ENCODE assay signal across 18 cellular contexts in the genomic region with DNA sequence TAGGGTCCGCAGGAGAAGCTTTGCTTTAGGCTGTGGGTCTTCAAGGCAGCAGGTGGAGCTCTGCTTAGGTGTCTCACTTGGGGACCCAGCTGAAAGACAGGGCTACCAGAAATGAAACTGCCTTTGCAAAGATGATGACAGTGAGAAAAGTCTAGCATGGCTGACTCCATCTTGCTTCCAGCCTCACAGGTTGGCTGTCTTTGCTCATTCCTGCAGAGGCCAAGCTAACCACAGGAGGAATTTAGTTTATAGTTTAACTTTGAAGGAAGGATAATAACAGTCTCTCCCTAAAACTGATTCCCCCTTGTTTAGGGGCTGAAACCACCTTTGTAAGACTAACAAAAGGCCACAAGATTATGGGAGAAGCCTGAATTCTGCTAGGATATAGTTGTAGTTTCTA.
DNase-seq lines count a peak whose midpoint lies in the region; ATAC-seq and TF ChIP-seq lines count a peak whose summit lies in the region.
"Had no signal": no experiment of that assay in that cellular context is flagged by ENCODE, and none has a peak within 500 bp of the region (broad histone marks: within the 10 kb centered on the region; RNA-seq: fewer than 3 reads in every experiment).

No MANE protein-coding gene starts in this region.

- H3K4me1 ChIP-seq in RWPE2 (ENCODE audit: insufficient read depth, poor library complexity, severe bottlenecking) (peaks cover 15% of the 10 kb centered on the region), osteoblast (ENCODE audit: insufficient read depth, low read length) (peaks cover 13% of the 10 kb centered on the region)
- H3K4me1 ChIP-seq: Peyer's patch had no signal

- ATAC-seq in RWPE2 (ENCODE audit: low read depth) (no peak), HG02763 (IDR thresholded peaks at IDR 0.05; ENCODE audit: unreplicated experiment) (no peak)
- ATAC-seq: HCT116 had no signal

- no peak for TF ChIP-seq CTCF in AG04450 (IDR thresholded peaks at IDR 0.05; ENCODE audit: low read depth, low read length)
- no peak for TF ChIP-seq CTCF in RWPE2 (IDR thresholded peaks at IDR 0.05; ENCODE audit: poor library complexity, severe bottlenecking)
- TF ChIP-seq CTCF in osteoblast (IDR thresholded peaks at IDR 0.05; ENCODE audit: extremely low read depth, low read depth, low read length), result no peak

- DNase-seq in AG04450 (ENCODE audit: low read depth, low spot score) (no peak), RWPE2 (ENCODE audit: low spot score) (no peak), epithelial cell of prostate (ENCODE audit: low read depth, low spot score) (no peak), osteoblast (ENCODE audit: insufficient read length, low spot score, missing footprints) (no peak), G401 (ENCODE audit: low spot score) (no peak)
- no peak for DNase-seq in effector CD4-positive, alpha-beta T cell
- no peak for DNase-seq in stimulated activated CD8-positive, alpha-beta memory T cell treated with anti-CD3 and anti-CD28 coated beads, Interleukin-4, amount 100 ng/mL, for 48 hours
- DNase-seq: COR-L47, DMS153, KBM-7, NCI-H1436 treated with DMSO at 0.1 percent for 48 hours, NCI-H2081, NCI-H510A, NCI-H774, Peyer's patch, Right ventricle myocardium superior had no signal

- H3K27me3 ChIP-seq in AG04450 (ENCODE audit: control insufficient read depth, insufficient read depth, low read length) (no peaks in the 10 kb centered on the region), RWPE2 (ENCODE audit: insufficient read depth, poor library complexity, severe bottlenecking) (no peaks in the 10 kb centered on the region), osteoblast (ENCODE audit: insufficient read depth, low read length) (no peaks in the 10 kb centered on the region)
- H3K27me3 ChIP-seq: Peyer's patch had no signal

- no peaks in the 10 kb centered on the region; the same call in 1 of the 2 replicates for H3K9me3 ChIP-seq in AG04450 (ENCODE audit: control insufficient read depth, insufficient read depth, low read length)
- H3K9me3 ChIP-seq in RWPE2 (ENCODE audit: severe bottlenecking), result peaks cover 3% of the 10 kb centered on the region
- H3K9me3 ChIP-seq in osteoblast (ENCODE audit: low read depth, low read length), result no peaks in the 10 kb centered on the region
- H3K9me3 ChIP-seq: Peyer's patch had no signal

- H3K4me3 ChIP-seq in AG04450 (ENCODE audit: low read depth, low read length) (no peak overlapping the region), RWPE2 (ENCODE audit: severe bottlenecking) (no peak overlapping the region), osteoblast (ENCODE audit: insufficient read depth, low read length) (no peak overlapping the region)
- H3K4me3 ChIP-seq: Peyer's patch had no signal

- no peak overlapping the region for H3K4me2 ChIP-seq in osteoblast (ENCODE audit: insufficient read depth, low read length)

- peak overlapping the region; percentile 77 for H3K27ac ChIP-seq in AG04450 (ENCODE audit: low read depth, low read length)
- peak overlapping the region; percentile 89 for H3K27ac ChIP-seq in RWPE2 (ENCODE audit: poor library complexity, severe bottlenecking)
- H3K27ac ChIP-seq in epithelial cell of prostate, result peak overlapping the region; percentile 27
- peak overlapping the region; percentile 87 for H3K27ac ChIP-seq in osteoblast (ENCODE audit: low read depth, low read length)
- H3K27ac ChIP-seq: Peyer's patch had no signal

- CTCF ChIA-PET in AG04450 (lab: Charles Lee), result no interaction called here

- H3K36me3 ChIP-seq in RWPE2 (ENCODE audit: low read depth) (no peaks in the 10 kb centered on the region), osteoblast (ENCODE audit: insufficient read depth, low read length) (no peaks in the 10 kb centered on the region)
- H3K36me3 ChIP-seq: Peyer's patch had no signal

- in situ Hi-C loops in G401 (cut with HindIII; ENCODE audit: low sequenced_read_pairs), result no loop called here

- no peaks in the 10 kb centered on the region for H3K79me2 ChIP-seq in osteoblast (ENCODE audit: insufficient read depth, low read length)

- H2AFZ ChIP-seq in osteoblast (ENCODE audit: low read length), result no peak overlapping the region

- H4K20me1 ChIP-seq in osteoblast (ENCODE audit: insufficient read depth, low read length), result no peaks in the 10 kb centered on the region

- POLR2A ChIA-PET in AG04450 (lab: Yijun Ruan, JAX), result no interaction called here

Comparison
In these comparisons a context has a peak if more than half of its experiments do, and no peak if none do; other contexts are left out.
1. H3K27ac ChIP-seq: peak in every context shown above with its lines; median percentile 89 in RWPE2; 87 in osteoblast; 77 in AG04450; 27 in epithelial cell of prostate.